Comparison of ENCODE assay signal across 31 cellular contexts in the genomic region with DNA sequence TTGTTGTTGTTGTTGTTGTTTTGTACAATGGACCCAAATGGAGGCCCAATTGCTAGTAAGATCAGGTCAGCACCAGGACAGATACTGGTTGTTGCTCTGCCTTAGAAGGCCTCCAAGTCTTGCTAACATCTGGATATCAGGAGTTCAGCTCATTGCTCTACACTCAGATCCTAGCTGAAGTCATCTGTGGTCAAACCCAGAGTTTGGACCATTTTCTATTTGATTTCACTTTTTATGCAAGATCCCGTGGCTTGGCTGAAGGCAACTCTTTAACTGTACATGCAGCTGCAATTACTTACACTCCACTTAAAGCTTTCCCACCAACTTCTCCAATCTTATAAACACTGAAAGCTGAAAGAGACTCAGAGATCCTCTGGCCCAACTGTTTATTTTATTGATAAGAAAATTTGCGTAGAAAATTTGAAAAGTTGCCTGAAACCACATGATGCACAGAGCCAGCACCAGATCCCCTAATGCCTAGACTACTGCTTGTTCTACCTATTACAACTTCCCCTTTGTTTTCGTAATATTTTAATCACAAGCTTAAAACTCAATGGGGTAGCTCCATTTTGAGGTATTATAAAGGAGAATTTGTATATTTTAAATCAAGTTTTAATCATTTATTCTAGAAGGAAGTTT. TPM values are rescaled to one million over a fixed set of nuclear protein-coding genes. Genes with fewer than 3 reads are reported as not detected.
A peak's percentile ranks its signal among the peaks of the same experiment; 100 is the strongest.
DNase-seq lines count a peak whose midpoint lies in the region; ATAC-seq, FAIRE-seq and TF ChIP-seq lines count a peak whose summit lies in the region.
"Had no signal": no experiment of that assay in that cellular context is flagged by ENCODE, and none has a peak within 500 bp of the region (broad histone marks: within the 10 kb centered on the region; RNA-seq: fewer than 3 reads in every experiment).

No MANE protein-coding gene starts in this region.

- CTCF ChIA-PET in A549 (lab: Yijun Ruan, JAX): interaction anchor here (0.6 to 1.7 kb wide), 2 partner anchors 15 to 35 kb away, joined by 3 to 4 read pairs; no protein-coding TSS in a partner anchor
- CTCF ChIA-PET in OCI-LY7 (lab: Charles Lee; ENCODE audit: unreplicated experiment): no interaction called here

- no peaks in the 10 kb centered on the region for H3K36me3 Mint-ChIP-seq in astrocyte (ENCODE audit: low read depth, unreplicated experiment)
- H3K36me3 Mint-ChIP-seq: memory B cell had no signal

- TF ChIP-seq POLR2A in A549 (IDR thresholded peaks at IDR 0.05; ENCODE audit: low read length): no peak
- no peak for TF ChIP-seq POLR2A in uterus (IDR thresholded peaks at IDR 0.05)

- H3K36me3 ChIP-seq in MG63: no peaks in the 10 kb centered on the region
- no peaks in the 10 kb centered on the region for H3K36me3 ChIP-seq in astrocyte (ENCODE audit: insufficient read depth, low read length)
- H3K36me3 ChIP-seq in OCI-LY7 (ENCODE audit: insufficient read depth, low read length): no peaks in the 10 kb centered on the region
- no peaks in the 10 kb centered on the region for H3K36me3 ChIP-seq in uterus
- H3K36me3 ChIP-seq: Peyer's patch, right atrium auricular region, suprapubic skin had no signal

- POLR2A ChIA-PET in A549 (lab: Yijun Ruan, JAX) (no interaction called here), OCI-LY7 (lab: Charles Lee) (interaction anchor here (0.9 to 1.3 kb wide), 2 partner anchors 24 to 28 kb away, joined by 3 read pairs; no protein-coding TSS in a partner anchor)

- ATAC-seq in A549: no peak
- ATAC-seq: effector memory CD8-positive, alpha-beta T cell; foreskin keratinocyte had no signal

- no peak overlapping the region for H3K9ac ChIP-seq in astrocyte (ENCODE audit: low read length)

- no peak overlapping the region for H3K27ac Mint-ChIP-seq in astrocyte (ENCODE audit: unreplicated experiment)
- H3K27ac Mint-ChIP-seq: activated CD4-positive, alpha-beta memory T cell treated with anti-CD3 and anti-CD28 coated beads, Interleukin-2, amount 10 ng/mL, durations not matched to agents 7 days and 5 days; CD4-positive, alpha-beta T cell; effector memory CD8-positive, alpha-beta T cell; IgD-negative memory B cell; memory B cell had no signal

- TF ChIP-seq CTCF in A549 (IDR thresholded peaks at IDR 0.05): no peak
- TF ChIP-seq CTCF in astrocyte (IDR thresholded peaks at IDR 0.05; ENCODE audit: insufficient read depth, low read depth, low read length): no peak
- TF ChIP-seq CTCF in OCI-LY7 (conservative IDR thresholded peaks at IDR 0.05; ENCODE audit: low read length): no peak
- TF ChIP-seq CTCF in uterus (IDR thresholded peaks at IDR 0.05): no peak

- BruUV-seq in OCI-LY7 (replicated peaks; lab: Mats Ljungman, UMichigan): no TSS peak

- WGBS in A549 (ENCODE audit: missing lambda C conversion rate): 82% methylated on average over 3 of the region's 3 CpGs

- H3K4me1 Mint-ChIP-seq in astrocyte (ENCODE audit: low read depth, unreplicated experiment): no peaks in the 10 kb centered on the region
- H3K4me1 Mint-ChIP-seq: IgD-negative memory B cell, memory B cell had no signal

- TF ChIP-seq RAD21 in A549 (conservative IDR thresholded peaks at IDR 0.05 in 1 of 2, IDR thresholded peaks at IDR 0.05 in 1 of 2): no peak

- FAIRE-seq in A549 (lab: Jason Lieb, UNC) (no peak), astrocyte (lab: Jason Lieb, UNC) (no peak), RCC 7860 (lab: Jason Lieb, UNC) (no peak)
- FAIRE-seq: kidney, urothelium cell line had no signal

- peak overlapping the region in 1 of 2 experiments; percentile 28; a peak in 1 of 6 replicates for H3K27ac ChIP-seq in A549
- H3K27ac ChIP-seq in astrocyte (ENCODE audit: low read depth, low read length): no peak overlapping the region
- H3K27ac ChIP-seq in OCI-LY7 (ENCODE audit: low read depth, low read length, poor library complexity, severe bottlenecking): no peak overlapping the region
- no peak overlapping the region for H3K27ac ChIP-seq in uterus
- H3K27ac ChIP-seq: foreskin keratinocyte, Peyer's patch, right atrium auricular region, suprapubic skin had no signal

- no peaks in the 10 kb centered on the region for H3K9me3 Mint-ChIP-seq in astrocyte (ENCODE audit: unreplicated experiment)
- H3K9me3 Mint-ChIP-seq: activated CD4-positive, alpha-beta memory T cell treated with anti-CD3 and anti-CD28 coated beads, Interleukin-2, amount 10 ng/mL, durations not matched to agents 7 days and 5 days; CD4-positive, alpha-beta T cell; effector memory CD8-positive, alpha-beta T cell; IgD-negative memory B cell; memory B cell had no signal

- H3K4me1 ChIP-seq in A549: peaks cover 15% of the 10 kb centered on the region; the same call in 2 of the 3 replicates
- H3K4me1 ChIP-seq in astrocyte (ENCODE audit: insufficient read depth, low read length): no peaks in the 10 kb centered on the region
- no peaks in the 10 kb centered on the region for H3K4me1 ChIP-seq in OCI-LY7 (ENCODE audit: insufficient read depth, low read length, poor library complexity, severe bottlenecking)
- H3K4me1 ChIP-seq in uterus: no peaks in the 10 kb centered on the region
- H3K4me1 ChIP-seq: foreskin keratinocyte, Peyer's patch, right atrium auricular region, suprapubic skin had no signal

- H3K27me3 ChIP-seq in MG63 (no peaks in the 10 kb centered on the region), astrocyte (ENCODE audit: insufficient read depth, low read length) (no peaks in the 10 kb centered on the region), uterus (no peaks in the 10 kb centered on the region)
- H3K27me3 ChIP-seq: Peyer's patch, right atrium auricular region, suprapubic skin had no signal

- no peak overlapping the region for H2AFZ ChIP-seq in astrocyte (ENCODE audit: low read depth, low read length)
- H2AFZ ChIP-seq in OCI-LY7 (ENCODE audit: low read length): no peak overlapping the region

- peaks cover 10% of the 10 kb centered on the region for H3K27me3 Mint-ChIP-seq in astrocyte (ENCODE audit: low read depth, unreplicated experiment)
- H3K27me3 Mint-ChIP-seq: activated CD4-positive, alpha-beta memory T cell treated with anti-CD3 and anti-CD28 coated beads, Interleukin-2, amount 10 ng/mL, durations not matched to agents 7 days and 5 days; CD4-positive, alpha-beta T cell had no signal

- no peak overlapping the region for H3K4me3 ChIP-seq in A549
- no peak overlapping the region for H3K4me3 ChIP-seq in MG63
- H3K4me3 ChIP-seq in astrocyte (ENCODE audit: insufficient read depth, low read depth, low read length): no peak overlapping the region
- no peak overlapping the region for H3K4me3 ChIP-seq in OCI-LY7 (ENCODE audit: low read depth, low read length, poor library complexity, severe bottlenecking)
- H3K4me3 ChIP-seq in uterus: no peak overlapping the region
- H3K4me3 ChIP-seq: Peyer's patch, right atrium auricular region, suprapubic skin had no signal

- H3K4me2 ChIP-seq in A549 (peak overlapping the region; percentile 58; the same call in 2 of the 3 replicates), astrocyte (ENCODE audit: low read length) (no peak overlapping the region), OCI-LY7 (ENCODE audit: low read length) (no peak overlapping the region)

- H3K4me3 Mint-ChIP-seq in astrocyte (ENCODE audit: unreplicated experiment): no peak overlapping the region
- H3K4me3 Mint-ChIP-seq: activated CD4-positive, alpha-beta memory T cell treated with anti-CD3 and anti-CD28 coated beads, Interleukin-2, amount 10 ng/mL, durations not matched to agents 7 days and 5 days; CD4-positive, alpha-beta T cell; effector memory CD8-positive, alpha-beta T cell; IgD-negative memory B cell; memory B cell had no signal

- no peaks in the 10 kb centered on the region for H4K20me1 ChIP-seq in astrocyte (ENCODE audit: insufficient read depth, low read length)
- H4K20me1 ChIP-seq in OCI-LY7 (ENCODE audit: insufficient read depth, low read length): no peaks in the 10 kb centered on the region

- no peaks in the 10 kb centered on the region for H3K79me2 ChIP-seq in astrocyte (ENCODE audit: insufficient read depth, low read length)
- H3K79me2 ChIP-seq in OCI-LY7 (ENCODE audit: insufficient read depth, low read depth, low read length): no peaks in the 10 kb centered on the region

- intact Hi-C loops in OCI-LY7 (cut with micrococcal nuclease; ENCODE audit: unreplicated experiment) (no loop called here), uterus (cut with DNase I; ENCODE audit: low total_unique reads) (no loop called here)

- DNase-seq in A549 (ENCODE audit: low read depth in 1 of 2, low spot score in 1 of 2): no peak
- DNase-seq in MG63: peak; percentile 5
- DNase-seq in astrocyte (ENCODE audit: low read depth): peak; percentile 26
- peak; percentile 1 for DNase-seq in iris pigment epithelial cell (ENCODE audit: low read depth)
- no peak for DNase-seq in DMS53 (lab: John Stamatoyannopoulos, UW)
- no peak for DNase-seq in RCC 7860 (ENCODE audit: low spot score)
- no peak for DNase-seq in OCI-LY7 (ENCODE audit: low spot score)
- no peak for DNase-seq in uterus
- DNase-seq: ACHN; activated CD4-positive, alpha-beta memory T cell treated with anti-CD3 and anti-CD28 coated beads, Interleukin-2, amount 10 ng/mL, durations not matched to agents 7 days and 5 days; activated CD4-positive, CD25-positive, alpha-beta regulatory T cell; activated naive CD4-positive, alpha-beta T cell; amygdala; CD4-positive, alpha-beta T cell; DMS153; effector memory CD8-positive, alpha-beta T cell; foreskin keratinocyte; GDM1; kidney; NCI-H1694 treated with DMSO at 0.1 percent for 48 hours; NCI-H226; Peyer's patch had no signal

- H3K9me2 ChIP-seq in OCI-LY7 (ENCODE audit: insufficient read depth, low read length): no peaks in the 10 kb centered on the region

- H3K9me3 ChIP-seq in A549 (no peaks in the 10 kb centered on the region), MG63 (no peaks in the 10 kb centered on the region), astrocyte (ENCODE audit: insufficient read depth, low read depth, low read length) (no peaks in the 10 kb centered on the region), OCI-LY7 (ENCODE audit: low read length) (no peaks in the 10 kb centered on the region), uterus (no peaks in the 10 kb centered on the region)
- H3K9me3 ChIP-seq: Peyer's patch, right atrium auricular region, suprapubic skin had no signal

- no peak for TF ChIP-seq EP300 in A549 (IDR thresholded peaks at IDR 0.05)

RNA-seq across cellular contexts. Expression of gene SLC17A2, which starts 2.7 kb away (rescaled TPM):
- not detected in 2 replicates for polyA plus RNA-seq in A549 (2011; rRNA removed)
- polyA plus RNA-seq in A549 (2012; cell fraction: cytosol; rRNA removed): not detected in 2 replicates
- not detected in 2 replicates for polyA plus RNA-seq in A549 (2012; cell fraction: nucleus; rRNA removed)
- not detected in 3 replicates for polyA plus RNA-seq in A549 (2017; fragmentation: RNase III; extraction: RNeasy Plus Mini Kit Qiagen cat#74134 plus additional on column Dnase treatment)
- not detected in 2 replicates for polyA minus RNA-seq in A549 (2011; rRNA and poly(A)+ RNA removed)
- total RNA-seq in MG63 (2014; rRNA removed; shearing (Covaris generic); ENCODE audit: low replicate concordance): not detected in 2 replicates
- total RNA-seq in astrocyte: not detected in 2 replicates
- total RNA-seq in OCI-LY7 (2014; rRNA removed; shearing (Covaris generic)): not detected in 2 replicates
- not detected in 2 replicates for total RNA-seq in OCI-LY7 (2022)
- total RNA-seq in uterus: not detected
- total RNA-seq: activated CD4-positive, alpha-beta memory T cell treated with anti-CD3 and anti-CD28 coated beads, Interleukin-2, amount 10 ng/mL, durations not matched to agents 7 days and 5 days; CD4-positive, alpha-beta T cell; cerebellum; foreskin keratinocyte; MCF 10A; osteocyte; Peyer's patch; right atrium auricular region; suprapubic skin; T-helper 2 cell treated with Interferon-gamma antibody and Interleukin-4, amounts not matched to agents 100 ng/mL and 5 ng/mL, for 36 hours had no signal
- polyA plus RNA-seq: foreskin keratinocyte, IgD-negative memory B cell had no signal

RNA-seq across cellular contexts. Expression of gene TRIM38, which starts 34.8 kb away (rescaled TPM):
- polyA plus RNA-seq in A549 (2011; rRNA removed) (3.4 and 3.8 TPM in 2 replicates), A549 (2017; fragmentation: RNase III; extraction: RNeasy Plus Mini Kit Qiagen cat#74134 plus additional on column Dnase treatment) (1.5 to 2.0 TPM (median 1.7 TPM) in 3 replicates)
- 0.58 and 0.62 TPM in 2 replicates for polyA plus RNA-seq in A549 (2012; cell fraction: cytosol; rRNA removed)
- 0.56 and 1.0 TPM in 2 replicates for polyA plus RNA-seq in A549 (2012; cell fraction: nucleus; rRNA removed)
- polyA minus RNA-seq in A549 (2011; rRNA and poly(A)+ RNA removed): 3.2 and 3.6 TPM in 2 replicates
- 1.4 and 1.8 TPM in 2 replicates for total RNA-seq in MG63 (2014; rRNA removed; shearing (Covaris generic); ENCODE audit: low replicate concordance)
- total RNA-seq in astrocyte (6.8 and 8.4 TPM in 2 replicates), OCI-LY7 (2022) (14.8 and 16.1 TPM in 2 replicates), uterus (10 to 100 TPM in 3 of 4 donors, 1 to 10 TPM in 1; 9.1 to 18.5 (median 10.6) TPM)
- total RNA-seq in OCI-LY7 (2014; rRNA removed; shearing (Covaris generic)): 11.9 and 12.8 TPM in 2 replicates

RNA-seq across cellular contexts. Expression of gene SLC17A3, which starts 53.8 kb away (rescaled TPM):
- polyA plus RNA-seq in A549 (2011; rRNA removed): 7.5 and 9.0 TPM in 2 replicates
- 0.82 and 0.89 TPM in 2 replicates for polyA plus RNA-seq in A549 (2012; cell fraction: cytosol; rRNA removed)
- polyA plus RNA-seq in A549 (2012; cell fraction: nucleus; rRNA removed): 2.6 and 3.3 TPM in 2 replicates
- polyA plus RNA-seq in A549 (2017; fragmentation: RNase III; extraction: RNeasy Plus Mini Kit Qiagen cat#74134 plus additional on column Dnase treatment): 3.8 to 5.3 TPM (median 4.4 TPM) in 3 replicates
- 2.9 and 4.3 TPM in 2 replicates for polyA minus RNA-seq in A549 (2011; rRNA and poly(A)+ RNA removed)
- total RNA-seq in MG63 (2014; rRNA removed; shearing (Covaris generic); ENCODE audit: low replicate concordance): 0.86 TPM in 1 of 2 replicates, not detected in the other
- not detected in 2 replicates for total RNA-seq in astrocyte
- 0.06 TPM in 1 of 2 replicates, not detected in the other for total RNA-seq in OCI-LY7 (2014; rRNA removed; shearing (Covaris generic))
- not detected in 2 replicates for total RNA-seq in OCI-LY7 (2022)
- not detected for total RNA-seq in uterus
- total RNA-seq: cerebellum, foreskin keratinocyte, MCF 10A, osteocyte, Peyer's patch, right atrium auricular region, suprapubic skin had no signal
- polyA plus RNA-seq: foreskin keratinocyte, IgD-negative memory B cell had no signal

Comparison
In these comparisons a context has a peak if more than half of its experiments do, and no peak if none do; other contexts are left out.
1. DNase-seq: peak in MG63 (single experiment), astrocyte (single experiment) and iris pigment epithelial cell (single experiment); none in A549 (0 of 2), DMS53 (single experiment), RCC 7860 (single experiment), OCI-LY7 (single experiment) and uterus (0 of 2).